Comparison of ENCODE assay signal across 16 cellular contexts in the genomic region with DNA sequence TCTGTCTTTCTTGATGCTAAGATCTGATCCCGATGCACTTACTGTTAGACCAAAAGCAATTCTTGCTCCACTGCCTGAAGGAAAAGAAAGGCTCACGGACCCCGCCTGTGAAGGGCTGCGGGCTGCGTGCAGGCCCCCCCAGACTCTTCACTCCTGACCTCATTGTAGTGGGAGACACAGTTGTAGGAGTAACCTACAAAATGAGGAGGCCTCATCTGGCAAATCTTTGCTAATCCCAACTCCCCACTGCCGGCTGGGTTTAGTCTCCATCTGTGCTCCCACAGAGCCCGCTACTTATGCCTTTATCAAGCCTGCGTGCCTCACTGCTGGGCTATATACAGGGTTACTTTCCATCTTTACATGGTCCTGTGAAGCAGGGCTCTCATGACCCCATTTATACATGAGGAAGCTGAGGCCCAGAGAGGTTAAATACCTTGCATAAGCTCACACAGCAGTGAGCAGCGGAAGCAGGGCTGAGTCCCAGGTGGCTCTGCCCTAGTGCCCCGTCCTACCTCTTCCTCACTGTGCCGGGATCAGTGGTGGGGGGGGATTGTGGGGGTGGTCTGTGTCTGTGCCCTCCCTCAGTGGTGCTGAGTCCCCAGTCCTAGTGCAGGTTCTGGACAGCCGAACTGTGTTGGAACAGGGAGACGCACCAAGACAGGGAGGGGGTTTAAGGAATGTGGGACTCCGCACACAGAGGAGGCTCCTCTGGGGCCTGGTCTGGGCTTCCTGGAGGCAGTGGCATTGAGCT.
"Had no signal": no experiment of that assay in that cellular context is flagged by ENCODE, and none has a peak within 500 bp of the region (broad histone marks: within the 10 kb centered on the region; RNA-seq: fewer than 3 reads in every experiment).

No MANE protein-coding gene starts in this region.

- DNase-seq: activated CD4-positive, alpha-beta T cell treated with anti-CD3 and anti-CD28 coated beads for 1 hour; activated CD4-positive, alpha-beta T cell treated with anti-CD3 and anti-CD28 coated beads, Interleukin-2, amount 50 U/mL, for 48 hours; activated gamma-delta T cell treated with Interleukin-2 at 50 U/mL for 16 hours; activated naive CD8-positive, alpha-beta T cell treated with anti-CD3 and anti-CD28 coated beads, Interleukin-2, amount 10 ng/mL, durations not matched to agents 7 days and 5 days; activated T-cell treated with anti-CD3 and anti-CD28 coated beads, Interleukin-2, amount 50 U/mL, for 48 hours; anterior cingulate cortex; colonic mucosa; effector CD4-positive, alpha-beta T cell; stimulated activated CD4-positive, alpha-beta T cell treated with anti-CD3 and anti-CD28 coated beads, Interleukin-4, amount 100 ng/mL, for 1 hour; stimulated activated CD8-positive, alpha-beta memory T cell treated with anti-CD3 and anti-CD28 coated beads, Interleukin-4, amount 100 ng/mL, for 48 hours; stimulated activated naive CD8-positive, alpha-beta T cell treated with anti-CD3 and anti-CD28 coated beads, Interleukin-15, Interleukin-2, amounts not matched to agents 100 U/mL and 50 U/mL, for 24 hours had no signal

- H2AFZ ChIP-seq: hepatocyte had no signal

- H3K4me3 ChIP-seq: colonic mucosa, hepatocyte, suprapubic skin had no signal

- H3K36me3 ChIP-seq: colonic mucosa, suprapubic skin had no signal

- H3K79me2 ChIP-seq: hepatocyte had no signal

- H3K4me1 ChIP-seq: colonic mucosa, suprapubic skin had no signal

- H3K9me3 ChIP-seq: colonic mucosa, suprapubic skin had no signal

- H3K27ac ChIP-seq: colonic mucosa, hepatocyte, suprapubic skin had no signal

- FAIRE-seq: bronchial epithelial cell, frontal cortex had no signal

- H3K27me3 ChIP-seq: colonic mucosa, hepatocyte had no signal

- H3K4me2 ChIP-seq: hepatocyte had no signal

- ATAC-seq: natural killer cell treated with Interleukin-12 subunit alpha and Interleukin-12 subunit beta and Interleukin-15 and Interleukin-18, amount 100 ng/mL, for 72 hours; stimulated activated naive CD8-positive, alpha-beta T cell treated with anti-CD3 and anti-CD28 coated beads, Interleukin-15, Interleukin-2, amounts not matched to agents 100 U/mL and 50 U/mL, for 24 hours had no signal
